In the genomic region with DNA sequence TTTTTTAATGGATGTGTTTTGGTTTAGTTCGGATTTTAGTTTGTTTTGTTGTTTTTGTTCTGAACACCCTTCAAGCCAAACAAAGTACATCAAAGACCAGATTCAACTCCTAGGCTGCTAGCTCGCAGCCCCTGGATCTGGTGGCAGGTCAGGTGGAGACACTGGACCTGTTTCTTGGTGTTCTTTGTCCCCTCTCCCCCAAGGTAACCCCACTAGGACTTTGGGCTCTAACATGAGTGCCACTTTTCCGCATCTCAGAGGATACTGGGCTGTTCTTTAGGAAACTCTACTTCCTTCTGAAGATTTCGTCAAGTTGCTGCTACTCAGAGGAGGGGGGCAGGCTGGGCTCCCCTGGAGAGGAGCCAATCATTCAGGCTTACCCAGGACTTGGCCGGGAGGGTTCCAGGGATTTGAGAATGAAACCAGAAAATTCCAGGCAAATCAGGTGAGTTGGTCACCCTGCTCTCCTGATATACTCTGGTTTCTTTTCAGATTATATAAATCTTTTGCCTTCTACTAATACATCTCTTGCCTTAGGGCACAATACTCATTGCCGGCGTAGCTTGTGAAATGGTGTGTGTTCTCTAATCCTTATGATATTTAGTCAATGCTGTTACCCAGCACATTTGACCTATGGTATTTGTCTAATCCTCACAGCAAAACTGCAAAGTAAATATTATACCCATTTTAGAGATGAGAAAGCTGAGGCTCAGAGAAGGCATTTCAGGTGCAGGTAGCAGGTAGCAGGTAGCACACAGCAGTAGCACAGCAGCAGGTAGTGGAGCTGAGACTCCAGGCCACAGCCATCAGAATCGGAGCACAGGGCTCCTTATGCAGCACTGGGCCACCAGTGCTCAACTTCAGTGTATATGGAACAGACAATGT, we compare ENCODE assay signal across 24 cellular contexts.
"Had no signal": no experiment of that assay in that cellular context is flagged by ENCODE, and none has a peak within 500 bp of the region (broad histone marks: within the 10 kb centered on the region; RNA-seq: fewer than 3 reads in every experiment).

No MANE protein-coding gene starts in this region.

- H3K9me3 ChIP-seq: left lung, lower lobe of right lung, pancreas, prostate gland, sigmoid colon, spleen, suprapubic skin, thoracic aorta, tibial artery, uterus had no signal

- H3K27me3 ChIP-seq: pancreas, sigmoid colon, suprapubic skin, tibial artery, uterus had no signal

- H3K27ac ChIP-seq: left lung, lower lobe of right lung, pancreas, prostate gland, sigmoid colon, spleen, suprapubic skin, thoracic aorta, tibial artery, uterus had no signal

- H3K4me3 ChIP-seq: left lung, lower lobe of right lung, pancreas, prostate gland, sigmoid colon, spleen, suprapubic skin, thoracic aorta, tibial artery, uterus had no signal

- H3K4me1 ChIP-seq: left lung, lower lobe of right lung, pancreas, prostate gland, spleen, suprapubic skin, tibial artery, uterus had no signal

- H3K36me3 ChIP-seq: left lung, lower lobe of right lung, pancreas, prostate gland, sigmoid colon, spleen, suprapubic skin, thoracic aorta, tibial artery, uterus had no signal

- DNase-seq: hippocampal formation; immature natural killer cell; kidney; left colon; left lung; lower lobe of right lung; mammary epithelial cell; mesenchymal stem cell; naive thymus-derived CD8-positive, alpha-beta T cell; nucleus accumbens; pancreas; posterior cingulate gyrus; retina; right cardiac atrium; sigmoid colon; small intestine; spleen; stimulated activated CD4-positive, alpha-beta T cell treated with anti-CD3 and anti-CD28 coated beads, Interleukin-4, amount 100 ng/mL, for 24 hours; stimulated activated naive CD4-positive, alpha-beta T cell; tibial artery; uterus had no signal
